8 cellular contexts compared by ENCODE assay signal in the genomic region with DNA sequence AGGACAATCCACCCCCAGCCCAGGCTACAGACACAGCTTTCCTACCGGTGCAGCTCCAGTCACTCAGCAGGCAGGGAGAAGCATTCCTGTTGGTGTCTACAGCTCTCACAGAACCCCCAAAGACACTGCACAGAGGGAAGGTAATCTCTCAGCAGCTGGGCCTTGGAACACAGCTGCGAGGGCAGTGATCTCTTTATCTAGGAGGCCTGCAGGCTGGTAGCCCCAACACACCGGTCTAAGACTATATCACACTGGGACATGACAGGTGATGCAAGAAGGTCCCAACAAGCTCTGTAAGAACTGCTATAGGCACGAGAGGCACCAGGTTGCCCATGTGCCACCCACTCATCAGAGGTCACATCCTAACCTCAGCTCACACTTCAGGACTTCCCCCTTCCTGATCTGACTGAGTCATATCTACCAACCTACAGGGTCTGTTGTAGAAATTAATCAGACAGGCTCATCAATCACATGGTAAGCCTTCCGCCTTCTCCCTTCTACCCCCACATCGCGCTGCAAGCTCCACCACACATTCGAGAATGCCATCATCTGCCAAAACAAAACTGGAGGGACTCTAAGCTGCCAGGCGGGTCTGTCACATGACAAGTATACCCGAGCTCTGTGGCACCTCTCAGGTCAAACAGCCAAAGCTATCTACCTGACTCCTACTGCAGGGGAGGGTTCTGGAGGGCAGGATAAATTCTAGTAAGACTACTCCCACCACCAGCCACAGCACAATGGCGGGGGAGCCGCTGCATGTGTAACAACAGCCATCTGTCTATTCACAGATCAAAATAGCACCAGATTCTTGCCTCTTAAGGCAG. TPM values are rescaled to one million over a fixed set of nuclear protein-coding genes. Genes with fewer than 3 reads are reported as not detected.
DNase-seq lines count a peak whose midpoint lies in the region; TF ChIP-seq lines count a peak whose summit lies in the region.

No MANE protein-coding gene starts in this region.

- H3K4me1 Mint-ChIP-seq in IgD-negative memory B cell (peaks cover 61 to 84% (median 76%) of the 10 kb centered on the region in 3 donors), type B pancreatic cell (ENCODE audit: unreplicated experiment) (peaks cover 66% of the 10 kb centered on the region)

- H3K27me3 ChIP-seq in parathyroid adenoma (ENCODE audit: control insufficient read depth, insufficient read depth, low read length) = no peaks in the 10 kb centered on the region

- H3K4me1 ChIP-seq in parathyroid adenoma = peaks cover 53% of the 10 kb centered on the region

- no peaks in the 10 kb centered on the region for H3K9me3 Mint-ChIP-seq in IgD-negative memory B cell
- H3K9me3 Mint-ChIP-seq in type B pancreatic cell = no peaks in the 10 kb centered on the region

- H2AFZ ChIP-seq in parathyroid adenoma = no peak overlapping the region

- TF ChIP-seq CTCF in GM20000 (IDR thresholded peaks at IDR 0.05; ENCODE audit: extremely low read depth, missing control alignments) = no peak
- TF ChIP-seq CTCF in parathyroid adenoma (IDR thresholded peaks at IDR 0.05) = no peak
- no peak for TF ChIP-seq CTCF in type B pancreatic cell (conservative IDR thresholded peaks at IDR 0.05)

- peaks cover 79% of the 10 kb centered on the region for H3K79me2 ChIP-seq in parathyroid adenoma

- H3K4me3 ChIP-seq in parathyroid adenoma (ENCODE audit: low read depth, low read length) = no peak overlapping the region

- no peaks in the 10 kb centered on the region for H3K36me3 ChIP-seq in parathyroid adenoma (ENCODE audit: control insufficient read depth, insufficient read depth, low read length)

- H3K27ac Mint-ChIP-seq in IgD-negative memory B cell (peak overlapping the region; percentile 88 to 98 (median 98)), type B pancreatic cell (no peak overlapping the region)

- H3K36me3 Mint-ChIP-seq in IgD-negative memory B cell (peaks cover 2% of the 10 kb centered on the region), type B pancreatic cell (no peaks in the 10 kb centered on the region)

- no peak overlapping the region for H3K9ac ChIP-seq in parathyroid adenoma

- peak overlapping the region; percentile 18 to 92 (median 66) for H3K4me3 Mint-ChIP-seq in IgD-negative memory B cell
- H3K4me3 Mint-ChIP-seq in type B pancreatic cell = peak overlapping the region; percentile 1

- H3K27me3 Mint-ChIP-seq in IgD-negative memory B cell = no peaks in the 10 kb centered on the region
- no peaks in the 10 kb centered on the region for H3K27me3 Mint-ChIP-seq in type B pancreatic cell

- DNase-seq in CD1c-positive myeloid dendritic cell (ENCODE audit: extremely low spot score) (peak; percentile 94), GM20000 (ENCODE audit: low spot score) (peak; percentile 58), type B pancreatic cell (ENCODE audit: extremely low spot score, unreplicated experiment) (no peak), NCI-H2196 treated with DMSO at 0.1 percent for 48 hours (lab: John Stamatoyannopoulos, UW; ENCODE audit: unreplicated experiment) (no peak)
- DNase-seq in activated CD4-positive, CD25-positive, alpha-beta regulatory T cell treated with anti-CD3 and anti-CD28 coated beads, Interleukin-2, amount 50 U/mL, for 72 hours = peak; percentile 74

- no peaks in the 10 kb centered on the region for H3K9me3 ChIP-seq in parathyroid adenoma (ENCODE audit: control insufficient read depth, low read length)

- H3K27ac ChIP-seq in cingulate gyrus (ENCODE audit: low read depth, low read length) (peak overlapping the region; percentile 98), parathyroid adenoma (peak overlapping the region; percentile 65)

- peak overlapping the region; percentile 1 for H3K4me2 ChIP-seq in parathyroid adenoma (ENCODE audit: low read length)

RNA-seq across cellular contexts. Expression of a gene that starts 26.1 kb away (rescaled TPM):
- polyA plus RNA-seq in IgD-negative memory B cell = 48.9 TPM
- 25.9 and 35.9 TPM in 2 replicates for total RNA-seq in type B pancreatic cell (ENCODE audit: low replicate concordance)

Comparison
In these comparisons a context has a peak if more than half of its experiments do, and no peak if none do; other contexts are left out.
1. DNase-seq: peak in CD1c-positive myeloid dendritic cell (single experiment), GM20000 (single experiment) and activated CD4-positive, CD25-positive, alpha-beta regulatory T cell treated with anti-CD3 and anti-CD28 coated beads, Interleukin-2, amount 50 U/mL, for 72 hours (single experiment); none in type B pancreatic cell (single experiment) and NCI-H2196 treated with DMSO at 0.1 percent for 48 hours (single experiment).